ENCODE assay signal across 9 cellular contexts in the genomic region with DNA sequence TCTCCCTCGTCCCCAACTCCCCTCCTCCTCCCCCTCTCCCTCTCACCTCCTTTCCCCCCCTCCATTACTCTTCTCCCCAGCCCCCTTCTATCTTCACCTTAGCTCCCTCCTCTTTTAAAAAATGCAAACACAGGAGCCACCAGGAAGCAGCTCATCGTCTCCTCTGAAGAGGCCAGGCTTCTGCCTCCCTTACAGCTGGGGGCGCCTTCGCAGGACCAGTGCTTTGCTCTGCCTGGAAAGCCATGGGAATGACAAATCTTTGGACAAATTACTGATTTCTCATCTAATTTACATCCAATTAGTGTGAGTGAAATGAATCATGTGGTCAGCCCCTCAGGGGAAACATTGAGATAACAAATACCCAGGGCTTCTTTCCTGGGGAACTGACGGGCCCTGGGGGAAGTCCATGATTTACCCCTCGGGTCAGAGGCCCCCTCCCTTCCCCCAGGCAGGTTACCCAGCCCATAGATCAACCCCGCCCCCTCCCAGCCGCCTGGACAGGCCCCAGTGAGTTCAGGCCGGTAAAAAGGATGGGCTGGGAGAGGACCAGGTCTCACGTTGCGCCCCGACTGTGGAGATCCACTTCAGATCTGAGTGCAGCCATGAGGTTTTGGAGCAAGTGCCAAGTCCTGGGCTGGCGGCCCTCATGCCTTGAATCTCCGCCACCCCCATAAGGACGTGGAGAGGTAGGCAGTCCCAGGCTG.
A peak's percentile ranks its signal among the peaks of the same experiment; 100 is the strongest.
DNase-seq lines count a peak whose midpoint lies in the region; ATAC-seq and TF ChIP-seq lines count a peak whose summit lies in the region.
"Had no signal": no experiment of that assay in that cellular context is flagged by ENCODE, and none has a peak within 500 bp of the region (broad histone marks: within the 10 kb centered on the region; RNA-seq: fewer than 3 reads in every experiment).

No MANE protein-coding gene starts in this region.

- peaks cover 12 to 14% of the 10 kb centered on the region in 2 donors for H3K4me1 ChIP-seq in duodenal mucosa (ENCODE audit: control insufficient read depth in 1 of 2, insufficient read depth in 2 of 2, low read length in 2 of 2)

- TF ChIP-seq CTCF in HL-60 (IDR thresholded peaks at IDR 0.05; ENCODE audit: insufficient read depth, low read length) (no peak), WERI-Rb-1 (IDR thresholded peaks at IDR 0.05; ENCODE audit: low read depth, low read length) (no peak)

- no peak for DNase-seq in HL-60 (ENCODE audit: low read depth in 1 of 2, low spot score in 1 of 2)
- no peak for DNase-seq in WERI-Rb-1
- DNase-seq in stimulated activated CD4-positive, alpha-beta T cell treated with anti-CD3 and anti-CD28 coated beads, Interleukin-1b, Interleukin-23, amount 100 ng/mL, for 48 hours = no peak

- H3K9ac ChIP-seq in duodenal mucosa (ENCODE audit: low read depth in 1 of 2, low read length in 2 of 2) = no peak overlapping the region
- H3K9ac ChIP-seq: KMS-11 had no signal

- no peak overlapping the region for H3K4me3 ChIP-seq in HL-60 (replicated peaks; ENCODE audit: insufficient read depth, low read length)
- peak overlapping the region; percentile 42 to 59 for H3K4me3 ChIP-seq in duodenal mucosa (ENCODE audit: low read depth in 1 of 2, low read length in 2 of 2)
- no peak overlapping the region for H3K4me3 ChIP-seq in skin epidermis
- no peak overlapping the region for H3K4me3 ChIP-seq in WERI-Rb-1 (ENCODE audit: low read depth, low read length)

- no peaks in the 10 kb centered on the region for H3K36me3 ChIP-seq in duodenal mucosa (ENCODE audit: control insufficient read depth in 1 of 2, insufficient read depth in 2 of 2, low read length in 2 of 2)
- H3K36me3 ChIP-seq in WERI-Rb-1 = no peaks in the 10 kb centered on the region

- no peaks in the 10 kb centered on the region for H3K27me3 ChIP-seq in HL-60 (ENCODE audit: insufficient read depth, poor library complexity, severe bottlenecking)
- peaks cover 0 to 7% of the 10 kb centered on the region in 2 donors for H3K27me3 ChIP-seq in duodenal mucosa (ENCODE audit: control insufficient read depth in 1 of 2, insufficient read depth in 2 of 2, low read length in 2 of 2)
- no peaks in the 10 kb centered on the region for H3K27me3 ChIP-seq in WERI-Rb-1 (ENCODE audit: insufficient read depth, low read depth, severe bottlenecking)

- H3K9me3 ChIP-seq in duodenal mucosa (ENCODE audit: control insufficient read depth in 1 of 2, low read length in 2 of 2) (no peaks in the 10 kb centered on the region), WERI-Rb-1 (ENCODE audit: severe bottlenecking) (no peaks in the 10 kb centered on the region)

- H3K27ac ChIP-seq in HL-60 (replicated peaks) (peak overlapping the region; percentile 49), duodenal mucosa (ENCODE audit: low read depth, low read length) (no peak overlapping the region), skin epidermis (peak overlapping the region in 11 of 21 experiments; percentile 15 to 76 (median 52)), WERI-Rb-1 (no peak overlapping the region)
- H3K27ac ChIP-seq: KMS-11 had no signal

- ATAC-seq in GM18909 (IDR thresholded peaks at IDR 0.05; ENCODE audit: poor library complexity, unreplicated experiment) (peak; percentile 18), GM18873 (IDR thresholded peaks at IDR 0.05; ENCODE audit: low FRiP score, unreplicated experiment) (no peak)
- ATAC-seq: HCT116 had no signal

Comparison
In these comparisons a context has a peak if more than half of its experiments do, and no peak if none do; other contexts are left out.
1. H3K27ac ChIP-seq: peak in HL-60 (single experiment) and skin epidermis (11 of 21); none in duodenal mucosa (single experiment) and WERI-Rb-1 (single experiment).
2. H3K4me3 ChIP-seq: peak in duodenal mucosa (2 of 2); none in HL-60 (single experiment), skin epidermis (0 of 7) and WERI-Rb-1 (single experiment).